Comparison of ENCODE assay signal across 1 cellular context in the genomic region with DNA sequence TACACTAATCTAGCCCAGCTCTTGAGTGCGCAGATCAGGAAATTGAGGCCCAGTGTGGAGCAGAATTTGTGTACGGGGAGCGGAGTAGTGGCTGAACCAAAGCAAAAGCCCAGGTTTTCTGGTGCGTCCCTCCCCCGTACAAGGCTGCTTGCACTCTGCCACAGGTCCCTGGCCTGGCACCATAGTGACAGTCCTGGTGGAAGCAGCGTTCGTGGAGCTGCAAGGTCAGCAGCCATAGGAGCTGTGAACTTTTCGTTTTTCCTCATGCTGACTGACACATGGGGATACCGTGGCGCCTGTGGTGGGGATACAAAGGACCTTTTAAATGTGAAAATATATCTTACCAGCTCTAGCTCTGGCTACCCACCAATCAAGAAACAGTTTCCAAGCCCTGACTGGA.
A peak's percentile ranks its signal among the peaks of the same experiment; 100 is the strongest.
TF ChIP-seq lines count a peak whose summit lies in the region.

No MANE protein-coding gene starts in this region.

TF ChIP-seq in GM12878, 131 proteins besides CTCF, POLR2A, EP300 and RAD21 (continued from another document):
- TF ChIP-seq, protein P1, sequence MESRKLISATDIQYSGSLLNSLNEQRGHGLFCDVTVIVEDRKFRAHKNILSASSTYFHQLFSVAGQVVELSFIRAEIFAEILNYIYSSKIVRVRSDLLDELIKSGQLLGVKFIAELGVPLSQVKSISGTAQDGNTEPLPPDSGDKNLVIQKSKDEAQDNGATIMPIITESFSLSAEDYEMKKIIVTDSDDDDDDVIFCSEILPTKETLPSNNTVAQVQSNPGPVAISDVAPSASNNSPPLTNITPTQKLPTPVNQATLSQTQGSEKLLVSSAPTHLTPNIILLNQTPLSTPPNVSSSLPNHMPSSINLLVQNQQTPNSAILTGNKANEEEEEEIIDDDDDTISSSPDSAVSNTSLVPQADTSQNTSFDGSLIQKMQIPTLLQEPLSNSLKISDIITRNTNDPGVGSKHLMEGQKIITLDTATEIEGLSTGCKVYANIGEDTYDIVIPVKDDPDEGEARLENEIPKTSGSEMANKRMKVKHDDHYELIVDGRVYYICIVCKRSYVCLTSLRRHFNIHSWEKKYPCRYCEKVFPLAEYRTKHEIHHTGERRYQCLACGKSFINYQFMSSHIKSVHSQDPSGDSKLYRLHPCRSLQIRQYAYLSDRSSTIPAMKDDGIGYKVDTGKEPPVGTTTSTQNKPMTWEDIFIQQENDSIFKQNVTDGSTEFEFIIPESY (IDR thresholded peaks at IDR 0.05), result no peak
- no peak for TF ChIP-seq YBX1 (IDR thresholded peaks at IDR 0.05)
- TF ChIP-seq, protein P2, sequence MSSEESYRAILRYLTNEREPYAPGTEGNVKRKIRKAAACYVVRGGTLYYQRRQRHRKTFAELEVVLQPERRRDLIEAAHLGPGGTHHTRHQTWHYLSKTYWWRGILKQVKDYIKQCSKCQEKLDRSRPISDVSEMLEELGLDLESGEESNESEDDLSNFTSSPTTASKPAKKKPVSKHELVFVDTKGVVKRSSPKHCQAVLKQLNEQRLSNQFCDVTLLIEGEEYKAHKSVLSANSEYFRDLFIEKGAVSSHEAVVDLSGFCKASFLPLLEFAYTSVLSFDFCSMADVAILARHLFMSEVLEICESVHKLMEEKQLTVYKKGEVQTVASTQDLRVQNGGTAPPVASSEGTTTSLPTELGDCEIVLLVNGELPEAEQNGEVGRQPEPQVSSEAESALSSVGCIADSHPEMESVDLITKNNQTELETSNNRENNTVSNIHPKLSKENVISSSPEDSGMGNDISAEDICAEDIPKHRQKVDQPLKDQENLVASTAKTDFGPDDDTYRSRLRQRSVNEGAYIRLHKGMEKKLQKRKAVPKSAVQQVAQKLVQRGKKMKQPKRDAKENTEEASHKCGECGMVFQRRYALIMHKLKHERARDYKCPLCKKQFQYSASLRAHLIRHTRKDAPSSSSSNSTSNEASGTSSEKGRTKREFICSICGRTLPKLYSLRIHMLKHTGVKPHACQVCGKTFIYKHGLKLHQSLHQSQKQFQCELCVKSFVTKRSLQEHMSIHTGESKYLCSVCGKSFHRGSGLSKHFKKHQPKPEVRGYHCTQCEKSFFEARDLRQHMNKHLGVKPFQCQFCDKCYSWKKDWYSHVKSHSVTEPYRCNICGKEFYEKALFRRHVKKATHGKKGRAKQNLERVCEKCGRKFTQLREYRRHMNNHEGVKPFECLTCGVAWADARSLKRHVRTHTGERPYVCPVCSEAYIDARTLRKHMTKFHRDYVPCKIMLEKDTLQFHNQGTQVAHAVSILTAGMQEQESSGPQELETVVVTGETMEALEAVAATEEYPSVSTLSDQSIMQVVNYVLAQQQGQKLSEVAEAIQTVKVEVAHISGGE (CRISPR knock-in tag; IDR thresholded peaks at IDR 0.05), result no peak
- TF ChIP-seq MEF2B (IDR thresholded peaks at IDR 0.05; ENCODE audit: partially characterized antibody, poor library complexity, severe bottlenecking), result no peak
- 0 out of 2 replicates have a peak, but pooled peaks have one; percentile 18 for TF ChIP-seq YY1 (IDR thresholded peaks at IDR 0.05; ENCODE audit: low read depth, low read length)
TF ChIP-seq in GM12878: peak in this region for 11.
